15 cellular contexts compared by ENCODE assay signal in the genomic region with DNA sequence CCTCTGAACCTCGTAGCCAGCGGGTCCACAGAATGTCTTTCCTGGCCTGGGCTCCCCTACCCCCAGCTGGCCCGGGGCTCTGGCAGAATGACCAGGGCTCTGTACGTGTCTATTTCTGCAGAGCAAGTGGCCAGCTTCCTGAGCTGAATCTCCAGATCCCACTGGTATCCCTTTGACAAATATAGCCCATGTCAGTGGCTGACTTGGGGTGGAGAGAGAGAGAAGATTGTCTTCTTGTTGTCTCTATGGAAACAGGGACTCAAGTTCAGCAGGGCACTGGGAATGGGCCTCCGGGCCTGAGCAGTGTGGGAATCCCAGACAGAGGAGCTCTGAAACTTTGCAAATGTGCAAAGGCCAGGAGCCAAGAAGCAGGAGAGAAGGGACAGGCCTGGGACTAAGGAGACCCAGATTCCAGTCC. TPM values are rescaled to one million over a fixed set of nuclear protein-coding genes. Genes with fewer than 3 reads are reported as not detected.
DNase-seq lines count a peak whose midpoint lies in the region; ATAC-seq and TF ChIP-seq lines count a peak whose summit lies in the region.
"Had no signal": no experiment of that assay in that cellular context is flagged by ENCODE, and none has a peak within 500 bp of the region (broad histone marks: within the 10 kb centered on the region; RNA-seq: fewer than 3 reads in every experiment).

No MANE protein-coding gene starts in this region.

- peaks cover 4% of the 10 kb centered on the region for H3K27me3 Mint-ChIP-seq in brain

- no peak for DNase-seq in left lobe of liver (ENCODE audit: low spot score)
- DNase-seq in smooth muscle cell (lab: John Stamatoyannopoulos, UW; ENCODE audit: unreplicated experiment) = no peak
- no peak for DNase-seq in Karpas-422
- DNase-seq in HuH-7.5 (ENCODE audit: low spot score) = no peak
- DNase-seq in AG08395 (ENCODE audit: low spot score) = no peak
- DNase-seq: activated CD4-positive, CD25-positive, alpha-beta regulatory T cell treated with anti-CD3 and anti-CD28 coated beads, Interleukin-2, amount 50 U/mL, for 72 hours; activated naive CD8-positive, alpha-beta T cell treated with anti-CD3 and anti-CD28 coated beads for 36 hours; CD4-positive, CD25-positive, alpha-beta regulatory T cell; midbrain; NCI-H446; stimulated activated CD4-positive, alpha-beta T cell treated with anti-CD3 and anti-CD28 coated beads, Interleukin-2, amount 100 ng/mL, for 48 hours had no signal

- H3F3A ChIP-seq in smooth muscle cell (ENCODE audit: low read depth) = no peaks in the 10 kb centered on the region

- TF ChIP-seq CTCF in brain (conservative IDR thresholded peaks at IDR 0.05) (no peak), smooth muscle cell (IDR thresholded peaks at IDR 0.05; ENCODE audit: borderline replicate concordance, insufficient read depth, poor library complexity, severe bottlenecking) (no peak)

- H3K9ac ChIP-seq in HUES48 (ENCODE audit: low read depth, low read length) (no peak overlapping the region), smooth muscle cell (ENCODE audit: low read depth) (peak overlapping the region; percentile 69), Karpas-422 (ENCODE audit: low read length) (no peak overlapping the region)

- H3K4me3 ChIP-seq in HUES48 (ENCODE audit: low read depth, low read length) (no peak overlapping the region), smooth muscle cell (no peak overlapping the region), Karpas-422 (ENCODE audit: low read length) (no peak overlapping the region)

- H3K79me2 ChIP-seq in smooth muscle cell (ENCODE audit: low read depth) (no peaks in the 10 kb centered on the region), Karpas-422 (ENCODE audit: low read length) (no peaks in the 10 kb centered on the region)

- ATAC-seq in left lobe of liver (peak; percentile 11), HG02840 (IDR thresholded peaks at IDR 0.05; ENCODE audit: low FRiP score, unreplicated experiment) (no peak)
- ATAC-seq: esophagus mucosa had no signal

- H3K9me3 ChIP-seq in HUES48 (ENCODE audit: control insufficient read depth, insufficient read depth, low read length) = no peaks in the 10 kb centered on the region
- no peaks in the 10 kb centered on the region for H3K9me3 ChIP-seq in smooth muscle cell (replicated peaks; ENCODE audit: low read depth)
- no peaks in the 10 kb centered on the region for H3K9me3 ChIP-seq in Karpas-422 (ENCODE audit: low read length)

- H3K36me3 Mint-ChIP-seq in brain = no peaks in the 10 kb centered on the region
- H3K36me3 Mint-ChIP-seq: activated naive CD8-positive, alpha-beta T cell treated with anti-CD3 and anti-CD28 coated beads for 36 hours; CD4-positive, CD25-positive, alpha-beta regulatory T cell had no signal

- peak overlapping the region; percentile 47 for H3K4me2 ChIP-seq in smooth muscle cell
- H3K4me2 ChIP-seq in Karpas-422 (ENCODE audit: low read depth, low read length, poor library complexity, severe bottlenecking) = no peak overlapping the region

- H3K36me3 ChIP-seq in HUES48 (ENCODE audit: control insufficient read depth, insufficient read depth, low read length) (no peaks in the 10 kb centered on the region), smooth muscle cell (ENCODE audit: low read depth) (no peaks in the 10 kb centered on the region), Karpas-422 (ENCODE audit: insufficient read depth, low read length) (no peaks in the 10 kb centered on the region)

- H3K9me2 ChIP-seq in Karpas-422 (replicated peaks; ENCODE audit: insufficient read depth, low read length) = no peaks in the 10 kb centered on the region

- 54% methylated on average over 5 of the region's 5 CpGs for WGBS in smooth muscle cell (ENCODE audit: low lambda C conversion rate)

- peak overlapping the region in 3 of 5 experiments; percentile 82 to 94 (median 91) for H3K27ac Mint-ChIP-seq in brain
- H3K27ac Mint-ChIP-seq: activated naive CD8-positive, alpha-beta T cell treated with anti-CD3 and anti-CD28 coated beads for 36 hours; CD4-positive, CD25-positive, alpha-beta regulatory T cell had no signal

- H4K20me1 ChIP-seq in smooth muscle cell (ENCODE audit: low read depth) = peaks cover 6% of the 10 kb centered on the region
- H4K20me1 ChIP-seq in Karpas-422 (ENCODE audit: insufficient read depth, low read depth, low read length) = peaks cover 4% of the 10 kb centered on the region; the same call in 1 of the 2 replicates

- peaks cover 37% of the 10 kb centered on the region for H3K4me1 Mint-ChIP-seq in brain

- no peak overlapping the region for H2AFZ ChIP-seq in smooth muscle cell (ENCODE audit: low read depth)
- no peak overlapping the region for H2AFZ ChIP-seq in Karpas-422 (ENCODE audit: low read length)

- peak overlapping the region in 2 of 5 experiments; percentile 12 to 30 for H3K4me3 Mint-ChIP-seq in brain
- H3K4me3 Mint-ChIP-seq: activated naive CD8-positive, alpha-beta T cell treated with anti-CD3 and anti-CD28 coated beads for 36 hours; CD4-positive, CD25-positive, alpha-beta regulatory T cell had no signal

- peaks cover 0 to 13% (median 0%) of the 10 kb centered on the region in 5 experiments for H3K9me3 Mint-ChIP-seq in brain
- H3K9me3 Mint-ChIP-seq: activated naive CD8-positive, alpha-beta T cell treated with anti-CD3 and anti-CD28 coated beads for 36 hours; CD4-positive, CD25-positive, alpha-beta regulatory T cell had no signal

- H3K27ac ChIP-seq in HUES48 (ENCODE audit: low read depth, low read length) = peak overlapping the region; percentile 5
- H3K27ac ChIP-seq in smooth muscle cell (ENCODE audit: low read depth) = peak overlapping the region; percentile 78
- no peak overlapping the region for H3K27ac ChIP-seq in Karpas-422 (ENCODE audit: low read length)

- H3K4me1 ChIP-seq in HUES48 (ENCODE audit: control insufficient read depth, insufficient read depth, low read length) (peaks cover 9% of the 10 kb centered on the region), smooth muscle cell (ENCODE audit: low read depth) (peaks cover 9% of the 10 kb centered on the region), Karpas-422 (ENCODE audit: low read length) (peaks cover 4% of the 10 kb centered on the region; the same call in 1 of the 2 replicates)

- H3K27me3 ChIP-seq in HUES48 (ENCODE audit: control insufficient read depth, insufficient read depth, low read length) (no peaks in the 10 kb centered on the region), smooth muscle cell (ENCODE audit: low read depth) (no peaks in the 10 kb centered on the region), Karpas-422 (ENCODE audit: low read length) (no peaks in the 10 kb centered on the region)

RNA-seq across cellular contexts. Expression of a gene that starts 33.9 kb away (rescaled TPM):
- polyA plus RNA-seq in brain (ENCODE audit: insufficient read depth, low read depth, low replicate concordance) = 0.92 TPM
- total RNA-seq in left lobe of liver = 260 TPM
- total RNA-seq in smooth muscle cell = 93.4 and 107 TPM in 2 replicates
- 94.8 and 133 TPM in 2 replicates for polyA plus RNA-seq in smooth muscle cell
- total RNA-seq in Karpas-422 (2014; rRNA removed; shearing (Covaris generic); ENCODE audit: low replicate concordance) = not detected in 2 replicates
- total RNA-seq: activated naive CD8-positive, alpha-beta T cell treated with anti-CD3 and anti-CD28 coated beads for 36 hours; CD4-positive, CD25-positive, alpha-beta regulatory T cell had no signal
- polyA plus RNA-seq: CD4-positive, CD25-positive, alpha-beta regulatory T cell had no signal

Comparison
In these comparisons a context has a peak if more than half of its experiments do, and no peak if none do; other contexts are left out.
1. RNA of a gene that starts 33.9 kb away (total RNA-seq): 260 TPM in left lobe of liver (single experiment) and 93.4 to 107 TPM in smooth muscle cell; not detected in Karpas-422; every median in the first group is over 10 times any median in the second.